Comparison of ENCODE assay signal across 19 cellular contexts in genomic region chr10:60953420-60953819, GRCh38. TPM values are rescaled to one million over a fixed set of nuclear protein-coding genes. Genes with fewer than 3 reads are reported as not detected.
DNase-seq lines count a peak whose midpoint lies in the region; ATAC-seq, FAIRE-seq and TF ChIP-seq lines count a peak whose summit lies in the region.
"Had no signal": no experiment of that assay in that cellular context is flagged by ENCODE, and none has a peak within 500 bp of the region (broad histone marks: within the 10 kb centered on the region; RNA-seq: fewer than 3 reads in every experiment).

No MANE protein-coding gene starts in this region.

- H3K4me1 ChIP-seq in KMS-11 (ENCODE audit: low read depth, poor library complexity, severe bottlenecking), result peaks cover 13% of the 10 kb centered on the region
- H3K4me1 ChIP-seq in K562 (replicated peaks in 1 of 2; ENCODE audit: control insufficient read depth in 2 of 2, insufficient read depth in 2 of 2, low read length in 2 of 2), result peaks cover 0 to 5% of the 10 kb centered on the region in 2 experiments; a peak in 1 of 5 replicates
- peaks cover 15% of the 10 kb centered on the region for H3K4me1 ChIP-seq in hepatocyte (ENCODE audit: insufficient read depth)
- no peaks in the 10 kb centered on the region for H3K4me1 ChIP-seq in sigmoid colon
- H3K4me1 ChIP-seq in left lung, result no peaks in the 10 kb centered on the region
- H3K4me1 ChIP-seq: BLaER1 treated with 17β-estradiol and CSF1 and Interleukin-3, amounts not matched to agents 10 nM and 100 nM had no signal

- intact Hi-C loops in K562 (cut with micrococcal nuclease), result no loop called here
- intact Hi-C loops in sigmoid colon (cut with DNase I), result no loop called here
- intact Hi-C loops in left lung (cut with DNase I), result no loop called here

- in situ Hi-C loops in K562 (cut with MboI), result no loop called here

- ATAC-seq in K562, result no peak
- ATAC-seq in HG02885 (IDR thresholded peaks at IDR 0.05; ENCODE audit: poor library complexity, unreplicated experiment), result no peak
- no peak for ATAC-seq in left lung
- ATAC-seq: CD8-positive, alpha-beta T cell; GM12878 had no signal

- TF ChIP-seq CTCF in KMS-11 (conservative IDR thresholded peaks at IDR 0.05; ENCODE audit: low read depth, low read length) (no peak), K562 (IDR thresholded peaks at IDR 0.05 in 2 of 3, conservative IDR thresholded peaks at IDR 0.05 in 1 of 3; ENCODE audit: insufficient read depth in 2 of 3, low read depth in 1 of 3, low read length in 3 of 3) (no peak), hepatocyte (IDR thresholded peaks at IDR 0.05; ENCODE audit: poor library complexity) (no peak), sigmoid colon (IDR thresholded peaks at IDR 0.05) (no peak), left lung (IDR thresholded peaks at IDR 0.05) (no peak)

- H3K9me2 ChIP-seq in hepatocyte (replicated peaks; ENCODE audit: insufficient read depth), result no peaks in the 10 kb centered on the region

- H3K9me3 ChIP-seq in K562 (replicated peaks; ENCODE audit: control insufficient read depth, insufficient read depth, low read depth, low read length), result no peaks in the 10 kb centered on the region
- H3K9me3 ChIP-seq in hepatocyte (ENCODE audit: low read depth), result no peaks in the 10 kb centered on the region
- no peaks in the 10 kb centered on the region for H3K9me3 ChIP-seq in sigmoid colon
- no peaks in the 10 kb centered on the region for H3K9me3 ChIP-seq in left lung
- H3K9me3 ChIP-seq: BLaER1 treated with 17β-estradiol and CSF1 and Interleukin-3, amounts not matched to agents 10 nM and 100 nM had no signal

- no peaks in the 10 kb centered on the region for H3K79me2 ChIP-seq in KMS-11 (ENCODE audit: insufficient read depth, low read depth)
- no peaks in the 10 kb centered on the region for H3K79me2 ChIP-seq in K562 (ENCODE audit: control insufficient read depth, insufficient read depth, low read length)
- no peaks in the 10 kb centered on the region for H3K79me2 ChIP-seq in hepatocyte

- H3K9me1 ChIP-seq in K562 (ENCODE audit: control insufficient read depth, insufficient read depth, low read length), result no peaks in the 10 kb centered on the region

- H3K36me3 ChIP-seq in KMS-11 (ENCODE audit: insufficient read depth), result no peaks in the 10 kb centered on the region
- no peaks in the 10 kb centered on the region for H3K36me3 ChIP-seq in K562 (ENCODE audit: control insufficient read depth, insufficient read depth, low read length)
- H3K36me3 ChIP-seq in hepatocyte (replicated peaks; ENCODE audit: insufficient read depth, low read depth), result no peaks in the 10 kb centered on the region
- H3K36me3 ChIP-seq in sigmoid colon, result no peaks in the 10 kb centered on the region
- no peaks in the 10 kb centered on the region for H3K36me3 ChIP-seq in left lung
- H3K36me3 ChIP-seq: BLaER1 treated with 17β-estradiol and CSF1 and Interleukin-3, amounts not matched to agents 10 nM and 100 nM had no signal

- no peak for DNase-seq in H54 (ENCODE audit: insufficient read length, low spot score)
- DNase-seq in K562 (ENCODE audit: extremely low read depth in 1 of 4, low spot score in 3 of 4), result no peak
- no peak for DNase-seq in hepatocyte (ENCODE audit: low spot score)
- DNase-seq in sigmoid colon, result no peak
- DNase-seq in T-helper 2 cell, result no peak
- DNase-seq in left lung, result no peak
- DNase-seq: Calu3; CD8-positive, alpha-beta T cell; DMS 273 treated with DMSO at 0.1 percent for 48 hours; DMS53; DND-41; EL; GM23248; HCEC 1CT; HFFc6 had no signal

- no peak for TF ChIP-seq RAD21 in K562 (CRISPR knock-in tag; conservative IDR thresholded peaks at IDR 0.05 in 1 of 2, IDR thresholded peaks at IDR 0.05 in 1 of 2)

- H3K4me3 ChIP-seq in KMS-11 (IDR thresholded peaks at IDR 0.05; ENCODE audit: insufficient read depth, low read depth, low read length) (no peak overlapping the region), K562 (no peak overlapping the region), hepatocyte (no peak overlapping the region), sigmoid colon (no peak overlapping the region), left lung (no peak overlapping the region)
- H3K4me3 ChIP-seq: BLaER1 treated with 17β-estradiol and CSF1 and Interleukin-3, amounts not matched to agents 10 nM and 100 nM; GM12878; GM23248 had no signal

- TF ChIP-seq EP300 in K562 (IDR thresholded peaks at IDR 0.05; ENCODE audit: low read length) (no peak), sigmoid colon (IDR thresholded peaks at IDR 0.05) (no peak)

- H4K20me1 ChIP-seq in KMS-11 (ENCODE audit: insufficient read depth) (no peaks in the 10 kb centered on the region), K562 (replicated peaks; ENCODE audit: control insufficient read depth, insufficient read depth, low read length) (no peaks in the 10 kb centered on the region), hepatocyte (ENCODE audit: insufficient read depth, poor library complexity, severe bottlenecking) (no peaks in the 10 kb centered on the region)
- H4K20me1 ChIP-seq: BLaER1 treated with 17β-estradiol and CSF1 and Interleukin-3, amounts not matched to agents 10 nM and 100 nM had no signal

- BruUV-seq in K562 (replicated peaks; lab: Mats Ljungman, UMichigan), result no TSS peak

- TF ChIP-seq POLR2A in H54 (IDR thresholded peaks at IDR 0.05; ENCODE audit: low read depth, low read length) (no peak), K562 (conservative IDR thresholded peaks at IDR 0.05) (no peak), sigmoid colon (IDR thresholded peaks at IDR 0.05) (no peak)

- POLR2A ChIA-PET in K562 (lab: Yijun Ruan, JAX), result interaction anchor here (1.5 to 2.3 kb wide), 2 partner anchors 9 to 11 kb away, joined by 4 to 10 read pairs; no protein-coding TSS in a partner anchor

- H2AFZ ChIP-seq in KMS-11 (ENCODE audit: low read depth) (no peak overlapping the region), K562 (ENCODE audit: low read depth, low read length) (peak overlapping the region; percentile 0; the same call in 1 of the 2 replicates), hepatocyte (no peak overlapping the region)
- H2AFZ ChIP-seq: GM23248 had no signal

- WGBS in K562 (ENCODE audit: insufficient coverage, low coverage, missing lambda C conversion rate), result 17% methylated on average over 3 of the region's 3 CpGs
- 80% methylated on average over 3 of the region's 3 CpGs for WGBS in hepatocyte (ENCODE audit: low lambda C conversion rate, missing lambda C conversion rate)
- WGBS in sigmoid colon, 2 donors, result 18 to 54% methylated on average over 3 of the region's 3 CpGs

- H3K4me2 ChIP-seq in KMS-11 (peak overlapping the region; percentile 29; the same call in 1 of the 2 replicates), K562 (ENCODE audit: insufficient read depth, low read length) (no peak overlapping the region), hepatocyte (no peak overlapping the region)
- H3K4me2 ChIP-seq: BLaER1 treated with 17β-estradiol and CSF1 and Interleukin-3, amounts not matched to agents 10 nM and 100 nM had no signal

- CTCF ChIA-PET in K562 (lab: Yijun Ruan, JAX; ENCODE audit: low intra/inter-chr PET ratio), result no interaction called here

- H3K27me3 ChIP-seq in KMS-11 (ENCODE audit: insufficient read depth, low read depth) (no peaks in the 10 kb centered on the region), K562 (ENCODE audit: control insufficient read depth in 2 of 2, insufficient read depth in 2 of 2, low read length in 2 of 2) (no peaks in the 10 kb centered on the region), hepatocyte (no peaks in the 10 kb centered on the region), sigmoid colon (no peaks in the 10 kb centered on the region), left lung (no peaks in the 10 kb centered on the region)
- H3K27me3 ChIP-seq: BLaER1 treated with 17β-estradiol and CSF1 and Interleukin-3, amounts not matched to agents 10 nM and 100 nM had no signal

- H3K27ac ChIP-seq in KMS-11 (no peak overlapping the region), K562 (ENCODE audit: extremely low read depth, low read depth, low read length) (no peak overlapping the region), hepatocyte (peak overlapping the region; percentile 93), sigmoid colon (no peak overlapping the region), left lung (no peak overlapping the region)
- H3K27ac ChIP-seq: BLaER1 treated with 17β-estradiol and CSF1 and Interleukin-3, amounts not matched to agents 10 nM and 100 nM; GM23248 had no signal

- H3K9ac ChIP-seq in KMS-11 (no peak overlapping the region), K562 (ENCODE audit: insufficient read depth in 1 of 2, low read depth in 2 of 2, low read length in 2 of 2) (no peak overlapping the region)
- H3K9ac ChIP-seq: BLaER1 treated with 17β-estradiol and CSF1 and Interleukin-3, amounts not matched to agents 10 nM and 100 nM; GM23248 had no signal

- peak; percentile 60 for FAIRE-seq in H54 (lab: Jason Lieb, UNC)
- FAIRE-seq in K562 (lab: Jason Lieb, UNC), result no peak
- FAIRE-seq: GM12878 had no signal

TF ChIP-seq in K562, 482 proteins besides CTCF, POLR2A, EP300 and RAD21:
- no peak for TF ChIP-seq ARNT (IDR thresholded peaks at IDR 0.05)
- no peak for TF ChIP-seq PRPF4 (IDR thresholded peaks at IDR 0.05; ENCODE audit: insufficient read depth, low read depth, low read length, poor library complexity, severe bottlenecking)

RNA-seq across cellular contexts. Expression of gene RHOBTB1, which starts 9.4 kb away (rescaled TPM):
- 11.2 and 15.6 TPM in 2 replicates for total RNA-seq in K562 (2011; cell fraction: chromatin; rRNA removed; ENCODE audit: low replicate concordance)
- 5.0 and 5.5 TPM in 2 replicates for total RNA-seq in K562 (2011; cell fraction: nucleolus; rRNA removed)
- total RNA-seq in K562 (2011; cell fraction: nucleoplasm; rRNA removed), result 4.9 and 5.2 TPM in 2 replicates
- total RNA-seq in K562 (2014; rRNA removed), result 6.6 and 10.4 TPM in 2 replicates
- 10.6 and 11.6 TPM in 2 replicates for total RNA-seq in K562 (2014; rRNA removed; fragmentation: Illumina TruSeq; extraction: Trizol)
- total RNA-seq in K562 (2015; rRNA removed; fragmentation: Illumina TruSeq; extraction: Trizol), result 8.8 and 9.2 TPM in 2 replicates
- 8.2 and 8.5 TPM in 2 replicates for total RNA-seq in K562 (2021)
- 6.8 and 11.7 TPM in 2 replicates for polyA plus RNA-seq in K562 (2011; rRNA removed)
- 3.3 and 3.5 TPM in 2 replicates for polyA plus RNA-seq in K562 (2011; cell fraction: cytosol; rRNA removed)
- 35.6 and 37.0 TPM in 2 replicates for polyA plus RNA-seq in K562 (2011; cell fraction: nucleus; rRNA removed)
- polyA plus RNA-seq in K562 (2012), result 5.4 and 9.0 TPM in 2 replicates
- 7.3 and 9.3 TPM in 2 replicates for polyA plus RNA-seq in K562 (2014; fragmentation: Illumina TruSeq; extraction: Trizol)
- polyA plus RNA-seq in K562 (2014; fragmentation: Nextera tagmentation; extraction: Ambion mirVana), result 1 to 10 TPM; 1.7 to 3.8 TPM
- 9.7 and 11.5 TPM in 2 replicates for polyA plus RNA-seq in K562 (2014; rRNA removed)
- 4.7 and 8.1 TPM in 2 replicates for polyA minus RNA-seq in K562 (2011; rRNA and poly(A)+ RNA removed)
- polyA minus RNA-seq in K562 (2011; cell fraction: cytosol; rRNA and poly(A)+ RNA removed), result 3.7 and 6.9 TPM in 2 replicates
- polyA minus RNA-seq in K562 (2011; cell fraction: nucleus; rRNA and poly(A)+ RNA removed), result 9.7 TPM in 2 replicates
- total RNA-seq in hepatocyte, result 34.1 and 40.8 TPM in 2 replicates
- 18.4 and 21.2 TPM in 2 replicates for polyA plus RNA-seq in hepatocyte
- 10 to 100 TPM in 3 of 4 donors, 1 to 10 TPM in 1; 8.6 to 25.5 (median 14.3) TPM for total RNA-seq in sigmoid colon
- polyA plus RNA-seq in sigmoid colon, result 1 to 10 TPM; 3.3 to 6.0 (median 4.9) TPM
- total RNA-seq in left lung, result 10 to 100 TPM; 13.1 to 16.3 TPM
- total RNA-seq: CD8-positive, alpha-beta T cell; GM12878 had no signal
- polyA plus RNA-seq: GM12878 had no signal
